1 cellular context compared by ENCODE assay signal in the genomic region with DNA sequence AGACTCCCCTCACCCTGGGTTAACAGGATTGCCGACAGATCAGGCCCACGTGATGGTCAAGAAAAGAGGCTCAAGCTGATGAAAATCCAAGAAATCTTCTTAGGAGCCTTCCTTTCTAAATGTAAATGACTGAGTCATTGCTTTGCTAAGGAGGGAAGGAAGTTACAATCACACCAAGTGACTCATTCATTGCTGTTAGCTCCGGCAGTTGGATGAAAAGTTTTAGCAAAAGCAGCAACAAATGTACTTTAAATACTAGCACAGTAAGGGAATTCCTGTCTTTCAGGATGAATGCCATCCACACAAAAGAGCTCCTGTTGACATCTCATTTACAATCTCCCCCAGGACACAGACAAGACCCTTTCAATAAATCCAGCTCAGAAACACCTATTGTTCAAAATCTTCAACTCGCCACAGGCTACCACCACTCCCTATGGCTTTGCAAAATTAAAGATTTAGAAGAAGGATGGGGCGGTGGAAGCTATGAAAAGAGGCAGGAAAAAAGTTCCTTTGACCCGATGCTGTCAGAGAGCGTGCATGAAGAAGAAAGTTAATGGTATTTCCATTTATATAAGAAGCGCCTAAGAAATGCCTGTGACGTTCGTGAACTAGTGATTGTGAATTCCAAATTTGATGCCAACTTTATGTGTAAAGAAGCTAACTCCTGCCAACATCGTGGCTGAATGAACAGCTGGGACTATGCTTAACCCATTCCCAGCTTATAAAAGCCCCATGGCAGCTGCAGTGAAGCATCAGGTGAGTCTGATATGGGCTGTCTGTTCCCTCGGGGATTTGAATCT.
TF ChIP-seq lines count a peak whose summit lies in the region.

No MANE protein-coding gene starts in this region.

TF ChIP-seq in SK-N-SH, 30 proteins besides CTCF, POLR2A, EP300 and RAD21 (continued from another document):
- peak; percentile 64; the same call in 1 of the 2 replicates for TF ChIP-seq SIN3A (IDR thresholded peaks at IDR 0.05; ENCODE audit: borderline replicate concordance, low read depth, low read length)
- TF ChIP-seq, protein P1, sequence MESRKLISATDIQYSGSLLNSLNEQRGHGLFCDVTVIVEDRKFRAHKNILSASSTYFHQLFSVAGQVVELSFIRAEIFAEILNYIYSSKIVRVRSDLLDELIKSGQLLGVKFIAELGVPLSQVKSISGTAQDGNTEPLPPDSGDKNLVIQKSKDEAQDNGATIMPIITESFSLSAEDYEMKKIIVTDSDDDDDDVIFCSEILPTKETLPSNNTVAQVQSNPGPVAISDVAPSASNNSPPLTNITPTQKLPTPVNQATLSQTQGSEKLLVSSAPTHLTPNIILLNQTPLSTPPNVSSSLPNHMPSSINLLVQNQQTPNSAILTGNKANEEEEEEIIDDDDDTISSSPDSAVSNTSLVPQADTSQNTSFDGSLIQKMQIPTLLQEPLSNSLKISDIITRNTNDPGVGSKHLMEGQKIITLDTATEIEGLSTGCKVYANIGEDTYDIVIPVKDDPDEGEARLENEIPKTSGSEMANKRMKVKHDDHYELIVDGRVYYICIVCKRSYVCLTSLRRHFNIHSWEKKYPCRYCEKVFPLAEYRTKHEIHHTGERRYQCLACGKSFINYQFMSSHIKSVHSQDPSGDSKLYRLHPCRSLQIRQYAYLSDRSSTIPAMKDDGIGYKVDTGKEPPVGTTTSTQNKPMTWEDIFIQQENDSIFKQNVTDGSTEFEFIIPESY (IDR thresholded peaks at IDR 0.05; ENCODE audit: borderline replicate concordance, low read depth), result 0 out of 2 replicates have a peak, but pooled peaks have one; percentile 44
- TF ChIP-seq RCOR1 (IDR thresholded peaks at IDR 0.05; ENCODE audit: low read length), result no peak
- TF ChIP-seq, protein P2, sequence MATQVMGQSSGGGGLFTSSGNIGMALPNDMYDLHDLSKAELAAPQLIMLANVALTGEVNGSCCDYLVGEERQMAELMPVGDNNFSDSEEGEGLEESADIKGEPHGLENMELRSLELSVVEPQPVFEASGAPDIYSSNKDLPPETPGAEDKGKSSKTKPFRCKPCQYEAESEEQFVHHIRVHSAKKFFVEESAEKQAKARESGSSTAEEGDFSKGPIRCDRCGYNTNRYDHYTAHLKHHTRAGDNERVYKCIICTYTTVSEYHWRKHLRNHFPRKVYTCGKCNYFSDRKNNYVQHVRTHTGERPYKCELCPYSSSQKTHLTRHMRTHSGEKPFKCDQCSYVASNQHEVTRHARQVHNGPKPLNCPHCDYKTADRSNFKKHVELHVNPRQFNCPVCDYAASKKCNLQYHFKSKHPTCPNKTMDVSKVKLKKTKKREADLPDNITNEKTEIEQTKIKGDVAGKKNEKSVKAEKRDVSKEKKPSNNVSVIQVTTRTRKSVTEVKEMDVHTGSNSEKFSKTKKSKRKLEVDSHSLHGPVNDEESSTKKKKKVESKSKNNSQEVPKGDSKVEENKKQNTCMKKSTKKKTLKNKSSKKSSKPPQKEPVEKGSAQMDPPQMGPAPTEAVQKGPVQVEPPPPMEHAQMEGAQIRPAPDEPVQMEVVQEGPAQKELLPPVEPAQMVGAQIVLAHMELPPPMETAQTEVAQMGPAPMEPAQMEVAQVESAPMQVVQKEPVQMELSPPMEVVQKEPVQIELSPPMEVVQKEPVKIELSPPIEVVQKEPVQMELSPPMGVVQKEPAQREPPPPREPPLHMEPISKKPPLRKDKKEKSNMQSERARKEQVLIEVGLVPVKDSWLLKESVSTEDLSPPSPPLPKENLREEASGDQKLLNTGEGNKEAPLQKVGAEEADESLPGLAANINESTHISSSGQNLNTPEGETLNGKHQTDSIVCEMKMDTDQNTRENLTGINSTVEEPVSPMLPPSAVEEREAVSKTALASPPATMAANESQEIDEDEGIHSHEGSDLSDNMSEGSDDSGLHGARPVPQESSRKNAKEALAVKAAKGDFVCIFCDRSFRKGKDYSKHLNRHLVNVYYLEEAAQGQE (IDR thresholded peaks at IDR 0.05; ENCODE audit: low read depth, low read length), result no peak
- TF ChIP-seq, protein P3, sequence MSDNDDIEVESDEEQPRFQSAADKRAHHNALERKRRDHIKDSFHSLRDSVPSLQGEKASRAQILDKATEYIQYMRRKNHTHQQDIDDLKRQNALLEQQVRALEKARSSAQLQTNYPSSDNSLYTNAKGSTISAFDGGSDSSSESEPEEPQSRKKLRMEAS (IDR thresholded peaks at IDR 0.05; ENCODE audit: low read depth), result peak; percentile 84
- TF ChIP-seq FOXM1 (IDR thresholded peaks at IDR 0.05; ENCODE audit: low read depth), result peak; percentile 63; the same call in 1 of the 2 replicates
- TF ChIP-seq, protein P4, sequence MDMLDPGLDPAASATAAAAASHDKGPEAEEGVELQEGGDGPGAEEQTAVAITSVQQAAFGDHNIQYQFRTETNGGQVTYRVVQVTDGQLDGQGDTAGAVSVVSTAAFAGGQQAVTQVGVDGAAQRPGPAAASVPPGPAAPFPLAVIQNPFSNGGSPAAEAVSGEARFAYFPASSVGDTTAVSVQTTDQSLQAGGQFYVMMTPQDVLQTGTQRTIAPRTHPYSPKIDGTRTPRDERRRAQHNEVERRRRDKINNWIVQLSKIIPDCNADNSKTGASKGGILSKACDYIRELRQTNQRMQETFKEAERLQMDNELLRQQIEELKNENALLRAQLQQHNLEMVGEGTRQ (IDR thresholded peaks at IDR 0.05; ENCODE audit: borderline replicate concordance, low read depth, low read length), result no peak
- TF ChIP-seq NFIC (IDR thresholded peaks at IDR 0.05; ENCODE audit: borderline replicate concordance), result peak; percentile 22; the same call in 1 of the 2 replicates
- TF ChIP-seq SMC3 (IDR thresholded peaks at IDR 0.05; ENCODE audit: low read depth, low read length), result no peak; the same call in 1 of the 2 replicates
- peak; percentile 65 for TF ChIP-seq TCF12 (IDR thresholded peaks at IDR 0.05)
- TF ChIP-seq, protein P5, sequence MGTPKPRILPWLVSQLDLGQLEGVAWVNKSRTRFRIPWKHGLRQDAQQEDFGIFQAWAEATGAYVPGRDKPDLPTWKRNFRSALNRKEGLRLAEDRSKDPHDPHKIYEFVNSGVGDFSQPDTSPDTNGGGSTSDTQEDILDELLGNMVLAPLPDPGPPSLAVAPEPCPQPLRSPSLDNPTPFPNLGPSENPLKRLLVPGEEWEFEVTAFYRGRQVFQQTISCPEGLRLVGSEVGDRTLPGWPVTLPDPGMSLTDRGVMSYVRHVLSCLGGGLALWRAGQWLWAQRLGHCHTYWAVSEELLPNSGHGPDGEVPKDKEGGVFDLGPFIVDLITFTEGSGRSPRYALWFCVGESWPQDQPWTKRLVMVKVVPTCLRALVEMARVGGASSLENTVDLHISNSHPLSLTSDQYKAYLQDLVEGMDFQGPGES (IDR thresholded peaks at IDR 0.05; ENCODE audit: low read depth, low read length), result no peak
- peak; percentile 93 for TF ChIP-seq POLR2AphosphoS5 (IDR thresholded peaks at IDR 0.05; ENCODE audit: low read depth, low read length)
- TF ChIP-seq CHD2 (IDR thresholded peaks at IDR 0.05; ENCODE audit: low read length, partially characterized antibody), result no peak
- TF ChIP-seq TEAD4 (IDR thresholded peaks at IDR 0.05; ENCODE audit: borderline replicate concordance, insufficient read depth), result 0 out of 2 replicates have a peak, but pooled peaks have one; percentile 18
